Comparison of ENCODE assay signal across 27 cellular contexts in the genomic region with DNA sequence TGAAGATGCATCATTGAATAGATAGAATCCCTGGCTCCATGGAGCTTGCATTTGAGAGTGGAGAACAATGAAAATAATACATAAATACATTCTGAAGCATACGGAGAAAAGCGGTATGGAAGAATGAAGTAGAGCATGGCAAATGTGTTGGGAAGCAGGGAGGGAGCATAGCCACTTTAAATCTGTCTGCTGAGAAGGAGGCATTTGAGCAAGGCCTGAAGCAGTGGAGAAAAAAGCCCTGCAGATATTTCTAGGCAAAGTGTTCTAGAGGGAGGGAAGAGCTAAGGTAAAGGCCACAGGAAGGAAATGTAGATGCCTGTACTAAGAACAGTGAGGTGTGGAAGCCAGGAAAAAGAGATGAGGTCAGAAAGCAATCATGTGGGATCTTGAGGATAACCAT.
"Had no signal": no experiment of that assay in that cellular context is flagged by ENCODE, and none has a peak within 500 bp of the region (broad histone marks: within the 10 kb centered on the region; RNA-seq: fewer than 3 reads in every experiment).

No MANE protein-coding gene starts in this region.

- FAIRE-seq: colon, endometrium, endothelial cell of umbilical vein, frontal cortex had no signal

- H3K27me3 ChIP-seq: colonic mucosa, esophagus muscularis mucosa, esophagus squamous epithelium, foreskin keratinocyte, gastrocnemius medialis, gastroesophageal sphincter, heart left ventricle, heart right ventricle had no signal

- H3K4me1 ChIP-seq: colonic mucosa, esophagus muscularis mucosa, esophagus squamous epithelium, foreskin keratinocyte, gastrocnemius medialis, gastroesophageal sphincter, heart left ventricle, heart right ventricle had no signal

- H3K27ac ChIP-seq: colonic mucosa, coronary artery, epithelial cell of prostate, esophagus muscularis mucosa, esophagus squamous epithelium, foreskin keratinocyte, gastrocnemius medialis, gastroesophageal sphincter, heart left ventricle, heart right ventricle had no signal

- DNase-seq: colonic mucosa; cortex of kidney; dermis blood vessel endothelial cell; effector CD4-positive, alpha-beta T cell; effector CD8-positive, alpha-beta T cell; effector memory CD8-positive, alpha-beta T cell; endodermal cell; erythroblast; esophagus squamous epithelium; foreskin fibroblast; foreskin keratinocyte; foreskin melanocyte; gastrocnemius medialis; glutamatergic neuron; head of caudate nucleus; heart left ventricle; heart right ventricle had no signal

- H3K9me3 ChIP-seq: colonic mucosa, esophagus muscularis mucosa, gastrocnemius medialis had no signal

- ATAC-seq: effector memory CD8-positive, alpha-beta T cell; esophagus mucosa; foreskin keratinocyte; gastrocnemius medialis; gastroesophageal sphincter; heart left ventricle; heart right ventricle had no signal

- H3K4me3 ChIP-seq: colonic mucosa, coronary artery, dorsolateral prefrontal cortex, esophagus muscularis mucosa, esophagus squamous epithelium, gastrocnemius medialis, gastroesophageal sphincter, heart left ventricle, heart right ventricle had no signal

- H3K36me3 ChIP-seq: colonic mucosa, esophagus muscularis mucosa, esophagus squamous epithelium, gastrocnemius medialis, gastroesophageal sphincter, heart left ventricle, heart right ventricle had no signal
